6 cellular contexts compared by ENCODE assay signal in the genomic region with DNA sequence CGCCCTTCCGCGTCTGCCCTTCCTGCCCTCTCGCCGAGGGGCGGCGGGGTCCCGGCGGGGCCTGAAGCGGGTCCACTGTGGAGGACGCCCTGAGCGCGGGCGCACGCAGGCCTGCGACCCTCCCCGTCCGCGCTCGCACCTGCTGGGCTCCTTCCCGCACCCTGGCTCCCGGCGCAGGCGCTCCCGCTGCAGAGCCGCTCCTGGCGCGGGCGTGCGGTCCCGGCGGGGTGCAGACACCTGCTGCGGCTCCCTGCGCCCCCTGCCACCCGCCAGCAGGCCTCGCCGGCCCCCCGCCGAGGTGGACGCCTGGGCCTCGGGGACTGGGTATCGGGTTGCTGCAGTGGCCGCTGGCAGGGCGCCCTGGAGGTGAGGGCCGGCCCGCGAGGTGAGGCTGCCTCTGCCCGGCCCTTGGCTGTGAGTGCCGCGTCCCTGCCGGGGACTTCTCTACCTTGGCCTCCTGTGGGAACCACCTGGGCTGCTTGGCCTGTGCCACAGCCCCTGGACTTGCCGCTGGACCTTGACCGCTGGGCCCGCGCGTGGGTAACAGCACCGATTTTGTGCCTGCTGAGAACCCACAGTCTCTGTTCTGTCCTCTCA. TPM values are rescaled to one million over a fixed set of nuclear protein-coding genes. Genes with fewer than 3 reads are reported as not detected.
DNase-seq lines count a peak whose midpoint lies in the region; ATAC-seq and TF ChIP-seq lines count a peak whose summit lies in the region.

No MANE protein-coding gene starts in this region.

- intact Hi-C loops in CD4-positive, alpha-beta memory T cell (cut with micrococcal nuclease): loop anchor here (5.0 kb wide), 2 partner anchors 364 to 1124 kb away; a partner anchor contains a TSS
- intact Hi-C loops in activated CD4-positive, alpha-beta memory T cell treated with anti-CD3 and anti-CD28 coated beads for 36 hours (cut with micrococcal nuclease): loop anchor here (10.0 kb wide), 1 partner anchor 1361 kb away; a partner anchor contains a TSS
- intact Hi-C loops in left lung (cut with DNase I): no loop called here

- peak overlapping the region in 4 of 7 donors; percentile 52 to 75 (median 68) for H3K27ac Mint-ChIP-seq in CD4-positive, alpha-beta memory T cell
- no peak overlapping the region for H3K27ac Mint-ChIP-seq in HFFc6
- H3K27ac Mint-ChIP-seq in activated CD4-positive, alpha-beta memory T cell treated with anti-CD3 and anti-CD28 coated beads for 36 hours: no peak overlapping the region

- no peaks in the 10 kb centered on the region for H3K9me3 ChIP-seq in CD4-positive, alpha-beta memory T cell (ENCODE audit: control insufficient read depth in 1 of 2, low read length in 2 of 2)
- no peaks in the 10 kb centered on the region for H3K9me3 ChIP-seq in left lung

- peak; percentile 9 for ATAC-seq in left lung

- H3K36me3 ChIP-seq in CD4-positive, alpha-beta memory T cell (ENCODE audit: insufficient read depth, low read length): no peaks in the 10 kb centered on the region
- no peaks in the 10 kb centered on the region for H3K36me3 ChIP-seq in left lung

- POLR2A ChIA-PET in CD4-positive, alpha-beta memory T cell (lab: Charles Lee; ENCODE audit: partially characterized antibody): interaction anchor here (1.5 to 1.9 kb wide), 2 partner anchors 13 kb away, joined by 9 to 14 read pairs; a partner anchor contains a TSS
- POLR2A ChIA-PET in activated CD4-positive, alpha-beta memory T cell treated with anti-CD3 and anti-CD28 coated beads for 36 hours (lab: Charles Lee): no interaction called here

- TF ChIP-seq CTCF in HFFc6 (IDR thresholded peaks at IDR 0.05) (no peak), left lung (IDR thresholded peaks at IDR 0.05) (no peak), GM13977 (IDR thresholded peaks at IDR 0.05; ENCODE audit: extremely low read depth, insufficient read depth, missing control alignments) (no peak)

- no peaks in the 10 kb centered on the region for H3K27me3 ChIP-seq in CD4-positive, alpha-beta memory T cell (ENCODE audit: insufficient read depth, low read length)
- no peaks in the 10 kb centered on the region for H3K27me3 ChIP-seq in left lung

- in situ Hi-C loops in GM13977 (cut with MboI; ENCODE audit: low pct_unique_long_range_greater_than_20kb, low sequenced_read_pairs, unreplicated experiment): no loop called here

- peak overlapping the region; percentile 70 for H3K27ac ChIP-seq in CD4-positive, alpha-beta memory T cell (ENCODE audit: low read depth, low read length)
- H3K27ac ChIP-seq in left lung: peak overlapping the region; percentile 81 to 90

- no peaks in the 10 kb centered on the region for H3K9me3 Mint-ChIP-seq in CD4-positive, alpha-beta memory T cell
- no peaks in the 10 kb centered on the region for H3K9me3 Mint-ChIP-seq in HFFc6
- H3K9me3 Mint-ChIP-seq in activated CD4-positive, alpha-beta memory T cell treated with anti-CD3 and anti-CD28 coated beads for 36 hours: no peaks in the 10 kb centered on the region

- CTCF ChIA-PET in CD4-positive, alpha-beta memory T cell (lab: Charles Lee; ENCODE audit: partially characterized antibody): no interaction called here
- CTCF ChIA-PET in activated CD4-positive, alpha-beta memory T cell treated with anti-CD3 and anti-CD28 coated beads for 36 hours (lab: Charles Lee): no interaction called here

- peak overlapping the region; percentile 80 to 88 (median 84) for H3K4me3 Mint-ChIP-seq in CD4-positive, alpha-beta memory T cell
- H3K4me3 Mint-ChIP-seq in HFFc6: peak overlapping the region; percentile 82
- H3K4me3 Mint-ChIP-seq in activated CD4-positive, alpha-beta memory T cell treated with anti-CD3 and anti-CD28 coated beads for 36 hours: peak overlapping the region; percentile 78

- peak overlapping the region in 1 of 2 donors; percentile 63 for H3K4me3 ChIP-seq in CD4-positive, alpha-beta memory T cell (ENCODE audit: low read length in 2 of 2)
- H3K4me3 ChIP-seq in left lung: peak overlapping the region; percentile 68 to 84

- H3K27me3 Mint-ChIP-seq in CD4-positive, alpha-beta memory T cell: no peaks in the 10 kb centered on the region
- H3K27me3 Mint-ChIP-seq in HFFc6 (ENCODE audit: insufficient read depth): peaks cover 4% of the 10 kb centered on the region; the same call in 1 of the 2 replicates
- H3K27me3 Mint-ChIP-seq in activated CD4-positive, alpha-beta memory T cell treated with anti-CD3 and anti-CD28 coated beads for 36 hours: no peaks in the 10 kb centered on the region

- peak in 1 of 5 donors; percentile 22 for DNase-seq in CD4-positive, alpha-beta memory T cell
- DNase-seq in HFFc6 (no peak), left lung (peak; percentile 52 to 90), midbrain (lab: John Stamatoyannopoulos, UW) (no peak), GM13977 (ENCODE audit: low spot score) (no peak)
- peak; percentile 38 for DNase-seq in activated CD4-positive, alpha-beta memory T cell treated with anti-CD3 and anti-CD28 coated beads for 36 hours

- peaks cover 18% of the 10 kb centered on the region for H3K4me1 ChIP-seq in CD4-positive, alpha-beta memory T cell (ENCODE audit: insufficient read depth, low read length)
- H3K4me1 ChIP-seq in left lung: peaks cover 16 to 57% of the 10 kb centered on the region in 2 donors

- H3K36me3 Mint-ChIP-seq in CD4-positive, alpha-beta memory T cell: no peaks in the 10 kb centered on the region
- H3K36me3 Mint-ChIP-seq in HFFc6 (ENCODE audit: low read depth): no peaks in the 10 kb centered on the region
- H3K36me3 Mint-ChIP-seq in activated CD4-positive, alpha-beta memory T cell treated with anti-CD3 and anti-CD28 coated beads for 36 hours: no peaks in the 10 kb centered on the region

- peaks cover 7 to 42% (median 21%) of the 10 kb centered on the region in 4 donors for H3K4me1 Mint-ChIP-seq in CD4-positive, alpha-beta memory T cell
- peaks cover 13% of the 10 kb centered on the region for H3K4me1 Mint-ChIP-seq in HFFc6 (ENCODE audit: low read depth)
- peaks cover 20% of the 10 kb centered on the region for H3K4me1 Mint-ChIP-seq in activated CD4-positive, alpha-beta memory T cell treated with anti-CD3 and anti-CD28 coated beads for 36 hours (ENCODE audit: low read depth)

RNA-seq across cellular contexts. Expression of a gene that starts 0.6 kb away (rescaled TPM):
- 10 to 100 TPM; 82.3 to 86.2 TPM for total RNA-seq in CD4-positive, alpha-beta memory T cell
- 10 to 100 TPM; 54.3 to 59.4 TPM for polyA plus RNA-seq in CD4-positive, alpha-beta memory T cell
- 10 to 100 TPM; 15.9 to 18.2 (median 17.1) TPM for total RNA-seq in HFFc6 (2021; fragmentation: NEBNext Ultra II Directional; extraction: Animal tissue kit (Norgen Biotek cat#: 25700))
- total RNA-seq in activated CD4-positive, alpha-beta memory T cell treated with anti-CD3 and anti-CD28 coated beads for 36 hours: 10 to 100 TPM; 38.2 to 40.5 TPM
- 10 to 100 TPM; 63.6 to 77.3 TPM for total RNA-seq in left lung

RNA-seq across cellular contexts. Expression of a gene that starts 12.7 kb away (rescaled TPM):
- 100 to 1,000 TPM in 1 of 2 experiments, 10 to 100 TPM in 1; 99.6 to 118 TPM for total RNA-seq in CD4-positive, alpha-beta memory T cell
- 10 to 100 TPM in 1 of 2 donors, 1 to 10 TPM in 1; 6.7 to 35.5 TPM for polyA plus RNA-seq in CD4-positive, alpha-beta memory T cell
- 100 to 1,000 TPM in 1 of 6 experiments, 10 to 100 TPM in 5; 41.0 to 116 (median 46.9) TPM for total RNA-seq in HFFc6 (2021; fragmentation: NEBNext Ultra II Directional; extraction: Animal tissue kit (Norgen Biotek cat#: 25700))
- 10 to 100 TPM; 66.0 to 70.8 TPM for total RNA-seq in activated CD4-positive, alpha-beta memory T cell treated with anti-CD3 and anti-CD28 coated beads for 36 hours
- 10 to 100 TPM; 71.5 to 79.8 TPM for total RNA-seq in left lung

RNA-seq across cellular contexts. Expression of a gene that starts 15.8 kb away (rescaled TPM):
- 10 to 100 TPM; 26.8 to 29.1 TPM for total RNA-seq in CD4-positive, alpha-beta memory T cell
- 10 to 100 TPM in 1 of 2 donors, 1 to 10 TPM in 1; 3.6 to 13.7 TPM for polyA plus RNA-seq in CD4-positive, alpha-beta memory T cell
- 10 to 100 TPM; 23.9 to 34.4 (median 25.4) TPM for total RNA-seq in HFFc6 (2021; fragmentation: NEBNext Ultra II Directional; extraction: Animal tissue kit (Norgen Biotek cat#: 25700))
- 10 to 100 TPM; 39.7 to 42.6 TPM for total RNA-seq in activated CD4-positive, alpha-beta memory T cell treated with anti-CD3 and anti-CD28 coated beads for 36 hours
- 10 to 100 TPM; 22.3 to 30.5 TPM for total RNA-seq in left lung

RNA-seq across cellular contexts. Expression of a gene that starts 27.4 kb away (rescaled TPM):
- total RNA-seq in CD4-positive, alpha-beta memory T cell: 10 to 100 TPM; 76.7 to 79.1 TPM
- polyA plus RNA-seq in CD4-positive, alpha-beta memory T cell: 10 to 100 TPM; 27.9 to 30.2 TPM
- 10 to 100 TPM; 18.2 to 20.7 (median 20.1) TPM for total RNA-seq in HFFc6 (2021; fragmentation: NEBNext Ultra II Directional; extraction: Animal tissue kit (Norgen Biotek cat#: 25700))
- total RNA-seq in activated CD4-positive, alpha-beta memory T cell treated with anti-CD3 and anti-CD28 coated beads for 36 hours: 10 to 100 TPM; 26.6 to 30.3 TPM
- 10 to 100 TPM; 25.6 to 26.8 TPM for total RNA-seq in left lung

RNA-seq across cellular contexts. Expression of a gene that starts 54.4 kb away (rescaled TPM):
- total RNA-seq in CD4-positive, alpha-beta memory T cell: 10 to 100 TPM; 91.6 to 95.9 TPM
- 10 to 100 TPM; 37.8 to 39.9 TPM for polyA plus RNA-seq in CD4-positive, alpha-beta memory T cell
- 10 to 100 TPM; 48.4 to 67.7 (median 57.3) TPM for total RNA-seq in HFFc6 (2021; fragmentation: NEBNext Ultra II Directional; extraction: Animal tissue kit (Norgen Biotek cat#: 25700))
- total RNA-seq in activated CD4-positive, alpha-beta memory T cell treated with anti-CD3 and anti-CD28 coated beads for 36 hours: 10 to 100 TPM; 48.0 to 48.8 TPM
- 10 to 100 TPM; 30.2 to 49.1 TPM for total RNA-seq in left lung

Comparison
In these comparisons a context has a peak if more than half of its experiments do, and no peak if none do; other contexts are left out.
1. DNase-seq: peak in activated CD4-positive, alpha-beta memory T cell treated with anti-CD3 and anti-CD28 coated beads for 36 hours (single experiment) and left lung (2 of 2); none in HFFc6 (single experiment), midbrain (single experiment) and GM13977 (single experiment).
2. H3K27ac Mint-ChIP-seq: peak in CD4-positive, alpha-beta memory T cell (4 of 7); none in HFFc6 (single experiment) and activated CD4-positive, alpha-beta memory T cell treated with anti-CD3 and anti-CD28 coated beads for 36 hours (single experiment).
3. intact Hi-C loops: an anchor here in CD4-positive, alpha-beta memory T cell (5.0 kb wide) and activated CD4-positive, alpha-beta memory T cell treated with anti-CD3 and anti-CD28 coated beads for 36 hours (10.0 kb wide); none called in left lung.
4. Peak in every context shown above with its lines, with median percentiles within 50 percentile points of each other: H3K4me3 Mint-ChIP-seq.